26 cellular contexts compared by ENCODE assay signal in the genomic region with DNA sequence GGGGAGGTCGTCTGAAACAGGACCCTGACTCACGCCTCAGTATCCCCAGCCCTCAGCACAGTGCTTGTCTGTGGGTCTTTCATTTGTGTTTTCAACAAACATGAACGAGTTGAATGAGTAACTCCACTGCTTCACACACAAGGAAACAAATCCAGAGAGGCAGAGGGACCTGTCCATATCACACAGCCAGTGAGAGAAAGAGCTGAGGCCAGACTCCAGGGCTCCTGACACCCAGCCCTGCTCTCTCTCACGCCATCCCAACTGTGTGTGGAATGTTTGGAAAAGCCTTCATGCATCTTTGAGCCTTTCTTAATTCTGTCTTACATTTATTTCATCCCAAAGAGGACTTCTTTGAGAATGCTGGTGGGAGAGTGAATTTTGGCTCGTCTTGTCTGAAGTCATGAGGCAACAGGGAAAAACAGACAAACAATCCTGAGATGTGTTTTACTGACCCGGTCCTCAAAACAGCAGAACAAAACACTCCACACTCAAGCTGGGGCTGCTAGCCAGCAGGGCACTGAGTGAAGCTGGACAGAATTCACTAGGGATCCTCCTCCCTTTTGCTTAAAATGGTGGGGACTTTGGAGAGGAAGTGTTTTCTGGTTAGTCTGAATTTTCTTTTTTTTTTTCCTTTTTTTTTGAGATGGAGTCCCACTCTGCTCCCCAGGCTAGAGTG. TPM values are rescaled to one million over a fixed set of nuclear protein-coding genes. Genes with fewer than 3 reads are reported as not detected.
DNase-seq lines count a peak whose midpoint lies in the region; ATAC-seq and TF ChIP-seq lines count a peak whose summit lies in the region.
"Had no signal": no experiment of that assay in that cellular context is flagged by ENCODE, and none has a peak within 500 bp of the region (broad histone marks: within the 10 kb centered on the region; RNA-seq: fewer than 3 reads in every experiment).

No MANE protein-coding gene starts in this region.

- intact Hi-C loops in right lobe of liver (cut with DNase I): no loop called here
- intact Hi-C loops in activated naive CD4-positive, alpha-beta T cell treated with anti-CD3 and anti-CD28 coated beads for 36 hours (cut with micrococcal nuclease): no loop called here

- peak; percentile 30 for DNase-seq in GM03348 (ENCODE audit: low spot score)
- no peak for DNase-seq in right lobe of liver
- DNase-seq in activated naive CD4-positive, alpha-beta T cell treated with anti-CD3 and anti-CD28 coated beads for 36 hours: no peak
- DNase-seq in GM19240 (ENCODE audit: insufficient read length, low spot score): no peak
- DNase-seq: activated CD4-positive, alpha-beta T cell treated with anti-CD3 and anti-CD28 coated beads, Interleukin-2, amount 50 U/mL, for 4 hours; COR-L47; dermis blood vessel endothelial cell; glutamatergic neuron; HCEC 1CT; NCI-H1092 treated with DMSO at 0.1 percent for 48 hours; NCI-H2107; NCI-H526 treated with DMSO at 0.1 percent for 48 hours; OCI-M1; SHP77 treated with DMSO at 0.1 percent for 48 hours; stimulated activated naive B cell treated with anti-CD40 and anti-IgM and Interleukin-4, amounts not matched to agents 10 μg/mL and 1 μg/mL and 100 μg/mL, for 72 hours; T-helper 1 cell had no signal

- no peak overlapping the region for H3K27ac Mint-ChIP-seq in activated naive CD4-positive, alpha-beta T cell treated with anti-CD3 and anti-CD28 coated beads for 36 hours
- H3K27ac Mint-ChIP-seq: activated naive CD4-positive, alpha-beta T cell treated with anti-CD3 and anti-CD28 coated beads, Interleukin-2, amount 50 U/mL, for 24 hours; memory B cell; nephron; stimulated activated naive B cell treated with anti-CD40 and anti-IgM and Interleukin-4, amounts not matched to agents 10 μg/mL and 1 μg/mL and 100 μg/mL, for 72 hours had no signal

- H3K27ac ChIP-seq in cingulate gyrus (ENCODE audit: low read depth, low read length): peak overlapping the region; percentile 78
- H3K27ac ChIP-seq in right lobe of liver: peak overlapping the region; percentile 34 to 91 (median 60)
- peak overlapping the region; percentile 60 for H3K27ac ChIP-seq in stomach smooth muscle (ENCODE audit: low read length)
- H3K27ac ChIP-seq: HL-60, KMS-11 had no signal

- no peaks in the 10 kb centered on the region for H3K36me3 Mint-ChIP-seq in activated naive CD4-positive, alpha-beta T cell treated with anti-CD3 and anti-CD28 coated beads for 36 hours (ENCODE audit: low read depth)
- H3K36me3 Mint-ChIP-seq: activated naive CD4-positive, alpha-beta T cell treated with anti-CD3 and anti-CD28 coated beads, Interleukin-2, amount 50 U/mL, for 24 hours; brain; memory B cell; stimulated activated naive B cell treated with anti-CD40 and anti-IgM and Interleukin-4, amounts not matched to agents 10 μg/mL and 1 μg/mL and 100 μg/mL, for 72 hours had no signal

- H3K9me3 ChIP-seq in right lobe of liver (no peaks in the 10 kb centered on the region), stomach smooth muscle (ENCODE audit: control insufficient read depth in 2 of 2, low read length in 2 of 2) (no peaks in the 10 kb centered on the region)

- ATAC-seq in right lobe of liver (no peak), GM19324 (IDR thresholded peaks at IDR 0.05; ENCODE audit: low FRiP score, unreplicated experiment) (no peak), HG03135 (IDR thresholded peaks at IDR 0.05; ENCODE audit: unreplicated experiment) (no peak)
- ATAC-seq: stimulated activated naive B cell treated with anti-CD40 and anti-IgM and Interleukin-4, amounts not matched to agents 10 μg/mL and 1 μg/mL and 100 μg/mL, for 72 hours had no signal

- no peaks in the 10 kb centered on the region for H3K4me1 Mint-ChIP-seq in activated naive CD4-positive, alpha-beta T cell treated with anti-CD3 and anti-CD28 coated beads for 36 hours (ENCODE audit: low read depth)
- H3K4me1 Mint-ChIP-seq: activated naive CD4-positive, alpha-beta T cell treated with anti-CD3 and anti-CD28 coated beads, Interleukin-2, amount 50 U/mL, for 24 hours; memory B cell; nephron; stimulated activated naive B cell treated with anti-CD40 and anti-IgM and Interleukin-4, amounts not matched to agents 10 μg/mL and 1 μg/mL and 100 μg/mL, for 72 hours had no signal

- H3K9me3 Mint-ChIP-seq in activated naive CD4-positive, alpha-beta T cell treated with anti-CD3 and anti-CD28 coated beads for 36 hours: no peaks in the 10 kb centered on the region
- H3K9me3 Mint-ChIP-seq: activated naive CD4-positive, alpha-beta T cell treated with anti-CD3 and anti-CD28 coated beads, Interleukin-2, amount 50 U/mL, for 24 hours; brain; memory B cell; nephron; stimulated activated naive B cell treated with anti-CD40 and anti-IgM and Interleukin-4, amounts not matched to agents 10 μg/mL and 1 μg/mL and 100 μg/mL, for 72 hours had no signal

- no peak overlapping the region for H3K4me3 ChIP-seq in right lobe of liver
- H3K4me3 ChIP-seq in stomach smooth muscle (ENCODE audit: low read length in 2 of 2): no peak overlapping the region

- TF ChIP-seq CTCF in right lobe of liver (IDR thresholded peaks at IDR 0.05): no peak

- H3K36me3 ChIP-seq in right lobe of liver (no peaks in the 10 kb centered on the region), stomach smooth muscle (ENCODE audit: control insufficient read depth in 2 of 2, insufficient read depth in 2 of 2, low read length in 2 of 2) (no peaks in the 10 kb centered on the region)

- H3K9ac ChIP-seq in stomach smooth muscle (ENCODE audit: low read length in 2 of 2): peak overlapping the region in 1 of 2 donors; percentile 9
- H3K9ac ChIP-seq: KMS-11 had no signal

- H3K4me3 Mint-ChIP-seq in activated naive CD4-positive, alpha-beta T cell treated with anti-CD3 and anti-CD28 coated beads for 36 hours: no peak overlapping the region
- H3K4me3 Mint-ChIP-seq: activated naive CD4-positive, alpha-beta T cell treated with anti-CD3 and anti-CD28 coated beads, Interleukin-2, amount 50 U/mL, for 24 hours; brain; memory B cell; nephron; stimulated activated naive B cell treated with anti-CD40 and anti-IgM and Interleukin-4, amounts not matched to agents 10 μg/mL and 1 μg/mL and 100 μg/mL, for 72 hours had no signal

- TF ChIP-seq POLR2A in right lobe of liver (IDR thresholded peaks at IDR 0.05): no peak

- 41% methylated on average over 6 of the region's 6 CpGs for WGBS in right lobe of liver (ENCODE audit: insufficient coverage, low coverage, low lambda C conversion rate, missing lambda C conversion rate)

- CTCF ChIA-PET in activated naive CD4-positive, alpha-beta T cell treated with anti-CD3 and anti-CD28 coated beads for 36 hours (lab: Charles Lee): no interaction called here

- H3K4me1 ChIP-seq in right lobe of liver (peaks cover 0 to 95% (median 45%) of the 10 kb centered on the region in 4 donors), stomach smooth muscle (ENCODE audit: control insufficient read depth, insufficient read depth, low read length) (peaks cover 51% of the 10 kb centered on the region)

- H3K27me3 Mint-ChIP-seq in activated naive CD4-positive, alpha-beta T cell treated with anti-CD3 and anti-CD28 coated beads for 36 hours (ENCODE audit: low read depth): no peaks in the 10 kb centered on the region
- H3K27me3 Mint-ChIP-seq: activated naive CD4-positive, alpha-beta T cell treated with anti-CD3 and anti-CD28 coated beads, Interleukin-2, amount 50 U/mL, for 24 hours; brain; memory B cell; stimulated activated naive B cell treated with anti-CD40 and anti-IgM and Interleukin-4, amounts not matched to agents 10 μg/mL and 1 μg/mL and 100 μg/mL, for 72 hours had no signal

- H3K27me3 ChIP-seq in right lobe of liver: no peaks in the 10 kb centered on the region
- H3K27me3 ChIP-seq in stomach smooth muscle (ENCODE audit: control insufficient read depth in 1 of 2, insufficient read depth in 2 of 2, low read length in 2 of 2): no peaks in the 10 kb centered on the region

RNA-seq across cellular contexts. Expression of gene ALG8, which starts 19.7 kb away (rescaled TPM):
- total RNA-seq in right lobe of liver: 10 to 100 TPM; 22.0 to 38.0 (median 30.3) TPM
- total RNA-seq in activated naive CD4-positive, alpha-beta T cell treated with anti-CD3 and anti-CD28 coated beads for 36 hours: 10 to 100 TPM; 35.1 to 35.9 TPM

RNA-seq across cellular contexts. Expression of gene KCTD21, which starts 29.3 kb away (rescaled TPM):
- 10 to 100 TPM in 5 of 6 experiments, 1 to 10 TPM in 1; 9.6 to 15.6 (median 11.9) TPM for total RNA-seq in right lobe of liver
- 10 to 100 TPM in 1 of 2 experiments, 1 to 10 TPM in 1; 8.6 to 10.1 TPM for total RNA-seq in activated naive CD4-positive, alpha-beta T cell treated with anti-CD3 and anti-CD28 coated beads for 36 hours

RNA-seq across cellular contexts. Expression of gene USP35, which starts 29.6 kb away (rescaled TPM):
- total RNA-seq in right lobe of liver: 10 to 100 TPM in 1 of 6 experiments, 1 to 10 TPM in 5; 5.3 to 10.1 (median 7.9) TPM
- total RNA-seq in activated naive CD4-positive, alpha-beta T cell treated with anti-CD3 and anti-CD28 coated beads for 36 hours: 10 to 100 TPM; 13.4 to 14.2 TPM
